In genomic region chr3:150546226-150547044, GRCh38 we compare ENCODE assay signal across 8 cellular contexts. TPM values are rescaled to one million over a fixed set of nuclear protein-coding genes. Genes with fewer than 3 reads are reported as not detected.
A peak's percentile ranks its signal among the peaks of the same experiment; 100 is the strongest.
DNase-seq lines count a peak whose midpoint lies in the region; ATAC-seq and TF ChIP-seq lines count a peak whose summit lies in the region.

TSS of gene EIF2A (plus strand) at chr3:150546787. CDS start at chr3:150546803, 16 bp downstream.
TSS of gene SERP1 (minus strand) at chr3:150546496. CDS start at chr3:150546135, 361 bp downstream.

- TF ChIP-seq CTCF in GM12864 (IDR thresholded peaks at IDR 0.05; ENCODE audit: low read depth, low read length, missing control alignments) (no peak), osteocyte (IDR thresholded peaks at IDR 0.05) (no peak)

- intact Hi-C loops in head of caudate nucleus (cut with DNase I) = loop anchor here (1.0 to 5.0 kb wide), 3 partner anchors 57 to 216 kb away; partner anchors contain the start of genes SELENOT, SIAH2 and TSC22D2

- H3K4me1 Mint-ChIP-seq in osteocyte (ENCODE audit: unreplicated experiment) = peaks cover 34% of the 10 kb centered on the region

- DNase-seq in GM12864 (ENCODE audit: low read depth) (peak; percentile 98), NCI-H1417 (lab: John Stamatoyannopoulos, UW) (peak; percentile 99 to 100 (median 100)), SW 1271 (lab: John Stamatoyannopoulos, UW) (peak; percentile 97 to 98), head of caudate nucleus (peak; percentile 97 to 100 (median 99)), osteocyte (ENCODE audit: extremely low spot score, unreplicated experiment) (peak; percentile 100)
- peak; percentile 97 for DNase-seq in activated naive CD8-positive, alpha-beta T cell treated with anti-CD3 and anti-CD28 coated beads, Interleukin-2, amount 50 U/mL, for 16 hours (ENCODE audit: low read depth, low spot score)

- peak within 1 kb of the TSS; percentile 78 for H3K4me3 ChIP-seq in GM12864 (ENCODE audit: low read depth, low read length)
- peak within 1 kb of the TSS; percentile 95 for H3K4me3 ChIP-seq in thymus (ENCODE audit: low read length)

- H3K36me3 ChIP-seq in thymus (ENCODE audit: control insufficient read depth, insufficient read depth) = no peaks in the 10 kb centered on the region

- H3K27ac Mint-ChIP-seq in osteocyte (ENCODE audit: unreplicated experiment) = peak within 1 kb of the TSS; percentile 100

- H3K27ac ChIP-seq in thymus (ENCODE audit: low read depth) = peak within 1 kb of the TSS; percentile 98

- H3K27me3 Mint-ChIP-seq in osteocyte (ENCODE audit: unreplicated experiment) = no peaks in the 10 kb centered on the region

- under 1% methylated on average over 86 of the region's 86 CpGs for WGBS in thymus

- peaks cover 2% of the 10 kb centered on the region for H3K4me1 ChIP-seq in thymus (ENCODE audit: control insufficient read depth, insufficient read depth, low read length)

- no peaks in the 10 kb centered on the region for H3K27me3 ChIP-seq in thymus (ENCODE audit: control insufficient read depth, insufficient read depth)

- no peaks in the 10 kb centered on the region for H3K9me3 ChIP-seq in thymus (ENCODE audit: control insufficient read depth)

- H3K9me3 Mint-ChIP-seq in osteocyte (ENCODE audit: unreplicated experiment) = no peaks in the 10 kb centered on the region

- peak within 1 kb of the TSS; percentile 100 for H3K4me3 Mint-ChIP-seq in osteocyte (ENCODE audit: unreplicated experiment)

- ATAC-seq in HG02759 (IDR thresholded peaks at IDR 0.05; ENCODE audit: unreplicated experiment) = peak; percentile 91

- H3K36me3 Mint-ChIP-seq in osteocyte (ENCODE audit: unreplicated experiment) = peaks cover 23% of the 10 kb centered on the region

RNA-seq across cellular contexts. Expression of gene EIF2A, which starts in this region (rescaled TPM):
- 66.5 and 67.7 TPM in 2 replicates for total RNA-seq in osteocyte
- 91.8 TPM for polyA plus RNA-seq in thymus

RNA-seq across cellular contexts. Expression of gene SERP1, which starts in this region (rescaled TPM):
- 81.3 and 82.1 TPM in 2 replicates for total RNA-seq in osteocyte
- polyA plus RNA-seq in thymus = 94.1 TPM

Comparison
In these comparisons a context has a peak if more than half of its experiments do, and no peak if none do; other contexts are left out.
1. Peak in every context shown above with its lines: DNase-seq, ATAC-seq, H3K4me3 ChIP-seq and H3K27ac ChIP-seq.